In genomic region chr11:17013548-17014320, GRCh38 we compare ENCODE assay signal across 1 cellular context.
TF ChIP-seq lines count a peak whose summit lies in the region.

No MANE protein-coding gene starts in this region.

TF ChIP-seq in HepG2, 621 proteins besides CTCF, POLR2A, EP300 and RAD21 (continued from another document and continues in another):
- TF ChIP-seq ARID4A (CRISPR knock-in tag; IDR thresholded peaks at IDR 0.05; ENCODE audit: borderline replicate concordance) (peak; percentile 70; the same call in 1 of the 2 replicates), ZNF777 (CRISPR knock-in tag; IDR thresholded peaks at IDR 0.05) (peak; percentile 66; the same call in 1 of the 2 replicates), CBX5 (CRISPR knock-in tag; IDR thresholded peaks at IDR 0.05; ENCODE audit: borderline replicate concordance) (no peak), PITX1 (CRISPR knock-in tag; IDR thresholded peaks at IDR 0.05) (no peak), KDM2A (CRISPR knock-in tag; IDR thresholded peaks at IDR 0.05; ENCODE audit: borderline replicate concordance, low read depth) (peak; percentile 15; the same call in 1 of the 2 replicates), MZF1 (CRISPR knock-in tag; IDR thresholded peaks at IDR 0.05; ENCODE audit: borderline replicate concordance) (no peak), RBFOX2 (IDR thresholded peaks at IDR 0.05; ENCODE audit: low read depth, low read length) (peak; percentile 73), RXRA (CRISPR knock-in tag; IDR thresholded peaks at IDR 0.05) (no peak), ZNF354B (CRISPR knock-in tag; IDR thresholded peaks at IDR 0.05) (no peak), ESRRA (CRISPR knock-in tag; IDR thresholded peaks at IDR 0.05; ENCODE audit: low read depth) (no peak), ZNF772 (CRISPR knock-in tag; IDR thresholded peaks at IDR 0.05) (no peak), ZNF414 (CRISPR knock-in tag; IDR thresholded peaks at IDR 0.05) (no peak), TBX2 (CRISPR knock-in tag; IDR thresholded peaks at IDR 0.05; ENCODE audit: borderline replicate concordance) (peak; percentile 10; the same call in 1 of the 2 replicates), KLF9 (CRISPR knock-in tag; IDR thresholded peaks at IDR 0.05; ENCODE audit: low read depth) (no peak), ZNF800 (CRISPR knock-in tag; IDR thresholded peaks at IDR 0.05) (no peak), ZMAT3 (CRISPR knock-in tag; conservative IDR thresholded peaks at IDR 0.05) (no peak), ZNF549 (CRISPR knock-in tag; IDR thresholded peaks at IDR 0.05) (no peak), TMF1 (CRISPR knock-in tag; IDR thresholded peaks at IDR 0.05; ENCODE audit: low read depth) (peak; percentile 47; the same call in 1 of the 2 replicates), NFYC (CRISPR knock-in tag; IDR thresholded peaks at IDR 0.05) (no peak), ZFY (CRISPR knock-in tag; IDR thresholded peaks at IDR 0.05) (peak; percentile 57), TOE1 (CRISPR knock-in tag; IDR thresholded peaks at IDR 0.05) (no peak), ZBTB26 (CRISPR knock-in tag; IDR thresholded peaks at IDR 0.05; ENCODE audit: borderline replicate concordance) (no peak), ZNF713 (CRISPR knock-in tag; IDR thresholded peaks at IDR 0.05) (no peak), TFDP2 (CRISPR knock-in tag; IDR thresholded peaks at IDR 0.05) (0 out of 2 replicates have a peak, but pooled peaks have one; percentile 16), HNRNPL (IDR thresholded peaks at IDR 0.05; ENCODE audit: low read depth, low read length) (no peak), ZNF460 (CRISPR knock-in tag; IDR thresholded peaks at IDR 0.05; ENCODE audit: borderline replicate concordance) (no peak), ZNF30 (CRISPR knock-in tag; IDR thresholded peaks at IDR 0.05) (no peak), ATF3 (CRISPR knock-in tag; IDR thresholded peaks at IDR 0.05) (no peak), ERF (CRISPR knock-in tag; IDR thresholded peaks at IDR 0.05) (no peak), PAF1 (CRISPR knock-in tag; IDR thresholded peaks at IDR 0.05) (no peak), KDM1A (CRISPR knock-in tag; IDR thresholded peaks at IDR 0.05) (no peak), MTERF4 (CRISPR knock-in tag; IDR thresholded peaks at IDR 0.05) (no peak), CAMTA2 (CRISPR knock-in tag; IDR thresholded peaks at IDR 0.05; ENCODE audit: borderline replicate concordance) (no peak), ZNF550 (CRISPR knock-in tag; IDR thresholded peaks at IDR 0.05; ENCODE audit: borderline replicate concordance) (no peak), ZNF333 (CRISPR knock-in tag; IDR thresholded peaks at IDR 0.05; ENCODE audit: borderline replicate concordance) (no peak), GATAD1 (CRISPR knock-in tag; IDR thresholded peaks at IDR 0.05) (0 out of 2 replicates have a peak, but pooled peaks have one; percentile 22), SUZ12 (IDR thresholded peaks at IDR 0.05; ENCODE audit: low read depth, low read length) (no peak), CSRNP1 (CRISPR knock-in tag; IDR thresholded peaks at IDR 0.05) (no peak), SRF (IDR thresholded peaks at IDR 0.05; ENCODE audit: low read depth, low read length) (no peak), ZNF879 (CRISPR knock-in tag; IDR thresholded peaks at IDR 0.05) (no peak), FOXO4 (CRISPR knock-in tag; conservative IDR thresholded peaks at IDR 0.05) (no peak), TCF7L2 (IDR thresholded peaks at IDR 0.05; ENCODE audit: low read depth, low read length) (no peak), TRIM22 (IDR thresholded peaks at IDR 0.05) (no peak), BRD4 (CRISPR knock-in tag; IDR thresholded peaks at IDR 0.05) (no peak), ZNF263 (CRISPR knock-in tag; IDR thresholded peaks at IDR 0.05) (no peak), KLF15 (CRISPR knock-in tag; IDR thresholded peaks at IDR 0.05; ENCODE audit: borderline replicate concordance) (no peak), IKZF5 (CRISPR knock-in tag; IDR thresholded peaks at IDR 0.05) (no peak), ZNF512 (CRISPR knock-in tag; IDR thresholded peaks at IDR 0.05) (no peak), ZNF292 (CRISPR knock-in tag; IDR thresholded peaks at IDR 0.05; ENCODE audit: borderline replicate concordance, low read depth) (no peak), EZH2 (conservative IDR thresholded peaks at IDR 0.05; ENCODE audit: low read depth, low read length) (no peak), ZFP36 (IDR thresholded peaks at IDR 0.05; ENCODE audit: borderline replicate concordance, low read depth, low read length, partially characterized antibody) (no peak)
